In genomic region chr2:126643431-126643830, GRCh38 we compare ENCODE assay signal across 1 cellular context.
TF ChIP-seq lines count a peak whose summit lies in the region.

No MANE protein-coding gene starts in this region.

TF ChIP-seq in GM23338, 12 proteins besides CTCF, POLR2A, EP300 and RAD21 (continued from another document):
- TF ChIP-seq, protein P1, sequence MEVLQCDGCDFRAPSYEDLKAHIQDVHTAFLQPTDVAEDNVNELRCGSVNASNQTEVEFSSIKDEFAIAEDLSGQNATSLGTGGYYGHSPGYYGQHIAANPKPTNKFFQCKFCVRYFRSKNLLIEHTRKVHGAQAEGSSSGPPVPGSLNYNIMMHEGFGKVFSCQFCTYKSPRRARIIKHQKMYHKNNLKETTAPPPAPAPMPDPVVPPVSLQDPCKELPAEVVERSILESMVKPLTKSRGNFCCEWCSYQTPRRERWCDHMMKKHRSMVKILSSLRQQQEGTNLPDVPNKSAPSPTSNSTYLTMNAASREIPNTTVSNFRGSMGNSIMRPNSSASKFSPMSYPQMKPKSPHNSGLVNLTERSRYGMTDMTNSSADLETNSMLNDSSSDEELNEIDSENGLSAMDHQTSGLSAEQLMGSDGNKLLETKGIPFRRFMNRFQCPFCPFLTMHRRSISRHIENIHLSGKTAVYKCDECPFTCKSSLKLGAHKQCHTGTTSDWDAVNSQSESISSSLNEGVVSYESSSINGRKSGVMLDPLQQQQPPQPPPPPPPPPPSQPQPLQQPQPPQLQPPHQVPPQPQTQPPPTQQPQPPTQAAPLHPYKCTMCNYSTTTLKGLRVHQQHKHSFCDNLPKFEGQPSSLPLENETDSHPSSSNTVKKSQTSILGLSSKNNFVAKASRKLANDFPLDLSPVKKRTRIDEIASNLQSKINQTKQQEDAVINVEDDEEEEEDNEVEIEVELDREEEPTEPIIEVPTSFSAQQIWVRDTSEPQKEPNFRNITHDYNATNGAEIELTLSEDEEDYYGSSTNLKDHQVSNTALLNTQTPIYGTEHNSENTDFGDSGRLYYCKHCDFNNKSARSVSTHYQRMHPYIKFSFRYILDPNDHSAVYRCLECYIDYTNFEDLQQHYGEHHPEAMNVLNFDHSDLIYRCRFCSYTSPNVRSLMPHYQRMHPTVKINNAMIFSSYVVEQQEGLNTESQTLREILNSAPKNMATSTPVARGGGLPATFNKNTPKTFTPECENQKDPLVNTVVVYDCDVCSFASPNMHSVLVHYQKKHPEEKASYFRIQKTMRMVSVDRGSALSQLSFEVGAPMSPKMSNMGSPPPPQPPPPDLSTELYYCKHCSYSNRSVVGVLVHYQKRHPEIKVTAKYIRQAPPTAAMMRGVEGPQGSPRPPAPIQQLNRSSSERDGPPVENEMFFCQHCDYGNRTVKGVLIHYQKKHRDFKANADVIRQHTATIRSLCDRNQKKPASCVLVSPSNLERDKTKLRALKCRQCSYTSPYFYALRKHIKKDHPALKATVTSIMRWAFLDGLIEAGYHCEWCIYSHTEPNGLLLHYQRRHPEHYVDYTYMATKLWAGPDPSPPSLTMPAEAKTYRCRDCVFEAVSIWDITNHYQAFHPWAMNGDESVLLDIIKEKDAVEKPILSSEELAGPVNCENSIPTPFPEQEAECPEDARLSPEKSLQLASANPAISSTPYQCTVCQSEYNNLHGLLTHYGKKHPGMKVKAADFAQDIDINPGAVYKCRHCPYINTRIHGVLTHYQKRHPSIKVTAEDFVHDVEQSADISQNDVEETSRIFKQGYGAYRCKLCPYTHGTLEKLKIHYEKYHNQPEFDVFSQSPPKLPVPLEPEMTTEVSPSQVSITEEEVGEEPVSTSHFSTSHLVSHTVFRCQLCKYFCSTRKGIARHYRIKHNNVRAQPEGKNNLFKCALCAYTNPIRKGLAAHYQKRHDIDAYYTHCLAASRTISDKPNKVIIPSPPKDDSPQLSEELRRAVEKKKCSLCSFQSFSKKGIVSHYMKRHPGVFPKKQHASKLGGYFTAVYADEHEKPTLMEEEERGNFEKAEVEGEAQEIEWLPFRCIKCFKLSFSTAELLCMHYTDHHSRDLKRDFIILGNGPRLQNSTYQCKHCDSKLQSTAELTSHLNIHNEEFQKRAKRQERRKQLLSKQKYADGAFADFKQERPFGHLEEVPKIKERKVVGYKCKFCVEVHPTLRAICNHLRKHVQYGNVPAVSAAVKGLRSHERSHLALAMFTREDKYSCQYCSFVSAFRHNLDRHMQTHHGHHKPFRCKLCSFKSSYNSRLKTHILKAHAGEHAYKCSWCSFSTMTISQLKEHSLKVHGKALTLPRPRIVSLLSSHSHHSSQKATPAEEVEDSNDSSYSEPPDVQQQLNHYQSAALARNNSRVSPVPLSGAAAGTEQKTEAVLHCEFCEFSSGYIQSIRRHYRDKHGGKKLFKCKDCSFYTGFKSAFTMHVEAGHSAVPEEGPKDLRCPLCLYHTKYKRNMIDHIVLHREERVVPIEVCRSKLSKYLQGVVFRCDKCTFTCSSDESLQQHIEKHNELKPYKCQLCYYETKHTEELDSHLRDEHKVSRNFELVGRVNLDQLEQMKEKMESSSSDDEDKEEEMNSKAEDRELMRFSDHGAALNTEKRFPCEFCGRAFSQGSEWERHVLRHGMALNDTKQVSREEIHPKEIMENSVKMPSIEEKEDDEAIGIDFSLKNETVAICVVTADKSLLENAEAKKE (CRISPR knock-in tag; IDR thresholded peaks at IDR 0.05) = no peak
- TF ChIP-seq ZNF114 (CRISPR knock-in tag; IDR thresholded peaks at IDR 0.05) = no peak
- no peak for TF ChIP-seq POLR2AphosphoS5 (IDR thresholded peaks at IDR 0.05; ENCODE audit: low read depth)
- TF ChIP-seq ETS1 (IDR thresholded peaks at IDR 0.05) = no peak
- TF ChIP-seq NANOG (IDR thresholded peaks at IDR 0.05; ENCODE audit: borderline replicate concordance) = no peak
- no peak for TF ChIP-seq STAT1 (IDR thresholded peaks at IDR 0.05; ENCODE audit: unreplicated experiment)
- no peak for TF ChIP-seq ZNF331 (CRISPR knock-in tag; IDR thresholded peaks at IDR 0.05; ENCODE audit: low read depth)
